Comparison of ENCODE assay signal across 17 cellular contexts in genomic region chr9:127516835-127517607, GRCh38.
A peak's percentile ranks its signal among the peaks of the same experiment; 100 is the strongest.
DNase-seq lines count a peak whose midpoint lies in the region; ATAC-seq and TF ChIP-seq lines count a peak whose summit lies in the region.
"Had no signal": no experiment of that assay in that cellular context is flagged by ENCODE, and none has a peak within 500 bp of the region (broad histone marks: within the 10 kb centered on the region; RNA-seq: fewer than 3 reads in every experiment).

No MANE protein-coding gene starts in this region.

- peak; percentile 55 for DNase-seq in Right ventricle myocardium inferior (ENCODE audit: missing footprints)
- DNase-seq in left ventricle myocardium inferior, result no peak
- no peak for DNase-seq in SJSA1 (ENCODE audit: low read depth in 1 of 2, low spot score in 2 of 2)
- no peak for DNase-seq in activated CD4-positive, alpha-beta T cell treated with anti-CD3 and anti-CD28 coated beads for 1 hour
- no peak for DNase-seq in NAMALWA (ENCODE audit: low spot score)
- no peak for DNase-seq in NCI-H748 treated with DMSO at 0.1 percent for 48 hours (lab: John Stamatoyannopoulos, UW)
- no peak for DNase-seq in kidney glomerular epithelial cell (lab: John Stamatoyannopoulos, UW)
- DNase-seq: DND-41, GOT3, Karpas-422, MG63, NCI-H1105, NCI-H187 treated with DMSO at 0.1 percent for 48 hours, NCI-H526 treated with DMSO at 0.1 percent for 48 hours, RPMI8226 had no signal

- H3K36me3 ChIP-seq in left ventricle myocardium inferior (peaks cover 59% of the 10 kb centered on the region), SJSA1 (peaks cover 87% of the 10 kb centered on the region)

- intact Hi-C loops in Right ventricle myocardium inferior (cut with DNase I), result no loop called here
- intact Hi-C loops in left ventricle myocardium inferior (cut with micrococcal nuclease), result no loop called here

- H3K27ac ChIP-seq in left ventricle myocardium inferior (replicated peaks) (no peak overlapping the region), SJSA1 (peak overlapping the region; percentile 24; the same call in 1 of the 2 replicates)

- H3K9me3 ChIP-seq in left ventricle myocardium inferior (replicated peaks) (no peaks in the 10 kb centered on the region), SJSA1 (replicated peaks) (no peaks in the 10 kb centered on the region)
- H3K9me3 ChIP-seq: BLaER1 treated with 17β-estradiol and CSF1 and Interleukin-3, amounts not matched to agents 10 nM and 100 nM; MG63 had no signal

- ATAC-seq in Right ventricle myocardium inferior (no peak), esophagus mucosa (peak; percentile 17)

- H3K4me3 ChIP-seq in left ventricle myocardium inferior (no peak overlapping the region), SJSA1 (no peak overlapping the region)
- H3K4me3 ChIP-seq: BLaER1 treated with 17β-estradiol and CSF1 and Interleukin-3, amounts not matched to agents 10 nM and 100 nM; MG63 had no signal

- TF ChIP-seq CTCF in left ventricle myocardium inferior (IDR thresholded peaks at IDR 0.05; ENCODE audit: borderline replicate concordance), result no peak

- H3K27me3 ChIP-seq in left ventricle myocardium inferior (ENCODE audit: low read depth) (no peaks in the 10 kb centered on the region), SJSA1 (replicated peaks) (no peaks in the 10 kb centered on the region)
- H3K27me3 ChIP-seq: BLaER1 treated with 17β-estradiol and CSF1 and Interleukin-3, amounts not matched to agents 10 nM and 100 nM; MG63 had no signal

- H3K4me1 ChIP-seq in left ventricle myocardium inferior (peaks cover 38% of the 10 kb centered on the region), SJSA1 (replicated peaks) (peaks cover 51% of the 10 kb centered on the region)
